In genomic region chr5:84487963-84488362, GRCh38 we compare ENCODE assay signal across 14 cellular contexts.
A peak's percentile ranks its signal among the peaks of the same experiment; 100 is the strongest.
DNase-seq lines count a peak whose midpoint lies in the region; ATAC-seq and TF ChIP-seq lines count a peak whose summit lies in the region.
"Had no signal": no experiment of that assay in that cellular context is flagged by ENCODE, and none has a peak within 500 bp of the region (broad histone marks: within the 10 kb centered on the region; RNA-seq: fewer than 3 reads in every experiment).

No MANE protein-coding gene starts in this region.

- intact Hi-C loops in sciatic nerve (cut with DNase I), result no loop called here

- ATAC-seq in sciatic nerve (peak; percentile 69), HG02852 (IDR thresholded peaks at IDR 0.05; ENCODE audit: unreplicated experiment) (no peak)
- ATAC-seq: activated T-helper 17 cell treated with anti-CD3 and anti-CD28 coated beads, Interleukin-2, amount 50 U/mL, for 72 hours; body of pancreas had no signal

- H3K4me3 ChIP-seq in foreskin fibroblast (ENCODE audit: low read depth in 1 of 2, low read length in 2 of 2), result no peak overlapping the region
- H3K4me3 ChIP-seq: body of pancreas had no signal

- DNase-seq in GM03348 (ENCODE audit: low spot score) (peak; percentile 28), amniotic epithelial cell (ENCODE audit: low read depth) (peak; percentile 95), foreskin fibroblast (peak; percentile 4 to 32), sciatic nerve (ENCODE audit: low spot score) (no peak), HuH-7.5 (ENCODE audit: low spot score) (no peak), RPMI8226 (no peak)
- no peak for DNase-seq in activated naive CD4-positive, alpha-beta T cell (lab: John Stamatoyannopoulos, UW)
- DNase-seq: activated CD4-positive, alpha-beta memory T cell treated with anti-CD3 and anti-CD28 coated beads, Interleukin-2, amount 10 ng/mL, durations not matched to agents 7 days and 5 days; body of pancreas; CD4-positive, alpha-beta T cell; endodermal cell; NCI-H2171 had no signal

- no peak for TF ChIP-seq CTCF in foreskin fibroblast (IDR thresholded peaks at IDR 0.05; ENCODE audit: low read depth, low read length)

Comparison
In these comparisons a context has a peak if more than half of its experiments do, and no peak if none do; other contexts are left out.
1. DNase-seq: peak in GM03348 (single experiment), amniotic epithelial cell (single experiment) and foreskin fibroblast (2 of 2); none in sciatic nerve (single experiment), HuH-7.5 (single experiment), activated naive CD4-positive, alpha-beta T cell (0 of 4) and RPMI8226 (single experiment).